Comparison of ENCODE assay signal across 10 cellular contexts in the genomic region with DNA sequence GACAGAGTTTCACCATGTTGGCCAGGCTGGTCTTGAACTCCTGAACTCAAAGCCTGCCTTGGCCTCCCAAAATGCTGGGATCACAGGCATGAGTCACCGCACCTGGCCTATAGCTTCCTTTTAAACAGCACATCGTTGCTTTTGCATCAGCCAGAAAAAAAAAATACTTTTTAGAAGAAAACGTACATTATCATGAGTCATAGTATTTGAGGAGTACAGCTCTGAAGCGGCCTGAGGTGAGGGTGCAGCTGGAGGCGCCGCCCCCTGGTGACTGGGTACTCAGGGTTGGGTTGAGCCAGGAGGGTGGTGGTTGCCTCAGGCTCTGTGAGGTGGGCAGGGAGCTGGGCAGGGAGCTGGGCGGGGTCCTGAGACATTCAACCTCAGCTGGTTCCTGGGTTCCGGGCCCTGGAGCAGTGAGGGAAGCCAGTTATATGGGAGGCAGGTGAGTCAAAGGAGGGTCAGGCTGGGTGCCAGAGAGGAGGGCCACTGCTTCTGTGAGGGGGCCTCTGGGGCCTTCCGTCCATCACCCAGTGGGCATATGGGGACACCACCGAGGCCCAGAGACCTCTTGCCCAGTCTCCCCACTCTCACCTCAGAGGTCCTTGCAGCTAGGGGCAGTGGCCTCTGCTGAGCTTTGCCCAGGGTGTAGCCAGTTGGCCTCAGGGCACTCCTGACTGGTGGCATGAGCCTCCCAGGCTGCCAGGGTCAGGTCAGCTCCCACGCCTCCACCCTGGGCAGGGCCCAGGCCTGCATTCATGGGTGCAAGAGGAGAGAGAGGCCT. TPM values are rescaled to one million over a fixed set of nuclear protein-coding genes. Genes with fewer than 3 reads are reported as not detected.
DNase-seq lines count a peak whose midpoint lies in the region; ATAC-seq and FAIRE-seq lines count a peak whose summit lies in the region.
"Had no signal": no experiment of that assay in that cellular context is flagged by ENCODE, and none has a peak within 500 bp of the region (broad histone marks: within the 10 kb centered on the region; RNA-seq: fewer than 3 reads in every experiment).

No MANE protein-coding gene starts in this region.

- H3K4me1 ChIP-seq in small intestine (ENCODE audit: control insufficient read depth in 2 of 2, insufficient read depth in 1 of 2, low read depth in 1 of 2, low read length in 1 of 2) = peaks cover 0 to 8% of the 10 kb centered on the region in 2 donors

- DNase-seq in activated CD4-positive, CD25-positive, alpha-beta regulatory T cell (lab: John Stamatoyannopoulos, UW) = no peak
- DNase-seq in RKO (ENCODE audit: low spot score) (peak; percentile 91), fibroblast of the conjunctiva (ENCODE audit: low read depth) (peak; percentile 84), small intestine (peak; percentile 97), NOMO-1 (lab: John Stamatoyannopoulos, UW; ENCODE audit: unreplicated experiment in 2 of 2) (no peak)
- DNase-seq: activated CD4-positive, CD25-positive, alpha-beta regulatory T cell treated with anti-CD3 and anti-CD28 coated beads, Interleukin-2, amount 50 U/mL, for 72 hours had no signal

- no peaks in the 10 kb centered on the region for H3K9me3 ChIP-seq in small intestine (ENCODE audit: control insufficient read depth, low read depth)
- H3K9me3 ChIP-seq: BLaER1 treated with 17β-estradiol and CSF1 and Interleukin-3, amounts not matched to agents 10 nM and 100 nM had no signal

- no peak for FAIRE-seq in small intestine (lab: Jason Lieb, UNC)

- H3K36me3 ChIP-seq in small intestine (ENCODE audit: control insufficient read depth in 2 of 2, insufficient read depth in 2 of 2, low read length in 2 of 2) = no peaks in the 10 kb centered on the region
- H3K36me3 ChIP-seq: BLaER1 treated with 17β-estradiol and CSF1 and Interleukin-3, amounts not matched to agents 10 nM and 100 nM had no signal

- no peak overlapping the region for H3K4me3 ChIP-seq in small intestine (ENCODE audit: low read depth in 1 of 2, low read length in 2 of 2)
- H3K4me3 ChIP-seq: BLaER1 treated with 17β-estradiol and CSF1 and Interleukin-3, amounts not matched to agents 10 nM and 100 nM had no signal

- 17 to 57% (median 37%) methylated on average over 11 of the region's 11 CpGs for WGBS in small intestine, 3 donors

- H3K27me3 ChIP-seq in small intestine (ENCODE audit: control insufficient read depth in 2 of 2, insufficient read depth in 2 of 2, low read length in 2 of 2) = no peaks in the 10 kb centered on the region

- peak; percentile 56 to 79 for ATAC-seq in activated CD4-positive, CD25-positive, alpha-beta regulatory T cell treated with anti-CD3 and anti-CD28 coated beads, Interleukin-2, amount 50 U/mL, for 24 hours
- ATAC-seq in HG03045 (IDR thresholded peaks at IDR 0.05; ENCODE audit: unreplicated experiment) (no peak), HG02798 (IDR thresholded peaks at IDR 0.05; ENCODE audit: poor library complexity, unreplicated experiment) (no peak)

- peak overlapping the region; percentile 82 to 92 for H3K27ac ChIP-seq in small intestine (ENCODE audit: low read depth in 1 of 2, low read length in 1 of 2)
- H3K27ac ChIP-seq: BLaER1 treated with 17β-estradiol and CSF1 and Interleukin-3, amounts not matched to agents 10 nM and 100 nM had no signal

RNA-seq across cellular contexts. Expression of gene ID1, which starts 11.7 kb away (rescaled TPM):
- polyA plus RNA-seq in small intestine = 100 to 1,000 TPM; 215 to 335 (median 284) TPM

RNA-seq across cellular contexts. Expression of gene COX4I2, which starts 44.3 kb away (rescaled TPM):
- 1 to 10 TPM in 1 of 3 donors, not detected in 2; 3.7 TPM for polyA plus RNA-seq in small intestine

Comparison
In these comparisons a context has a peak if more than half of its experiments do, and no peak if none do; other contexts are left out.
1. ATAC-seq: peak in activated CD4-positive, CD25-positive, alpha-beta regulatory T cell treated with anti-CD3 and anti-CD28 coated beads, Interleukin-2, amount 50 U/mL, for 24 hours (2 of 2); none in HG03045 (single experiment) and HG02798 (single experiment).
2. DNase-seq: peak in RKO (single experiment), fibroblast of the conjunctiva (single experiment) and small intestine (single experiment); none in activated CD4-positive, CD25-positive, alpha-beta regulatory T cell (0 of 4) and NOMO-1 (0 of 2).